9 cellular contexts compared by ENCODE assay signal in the genomic region with DNA sequence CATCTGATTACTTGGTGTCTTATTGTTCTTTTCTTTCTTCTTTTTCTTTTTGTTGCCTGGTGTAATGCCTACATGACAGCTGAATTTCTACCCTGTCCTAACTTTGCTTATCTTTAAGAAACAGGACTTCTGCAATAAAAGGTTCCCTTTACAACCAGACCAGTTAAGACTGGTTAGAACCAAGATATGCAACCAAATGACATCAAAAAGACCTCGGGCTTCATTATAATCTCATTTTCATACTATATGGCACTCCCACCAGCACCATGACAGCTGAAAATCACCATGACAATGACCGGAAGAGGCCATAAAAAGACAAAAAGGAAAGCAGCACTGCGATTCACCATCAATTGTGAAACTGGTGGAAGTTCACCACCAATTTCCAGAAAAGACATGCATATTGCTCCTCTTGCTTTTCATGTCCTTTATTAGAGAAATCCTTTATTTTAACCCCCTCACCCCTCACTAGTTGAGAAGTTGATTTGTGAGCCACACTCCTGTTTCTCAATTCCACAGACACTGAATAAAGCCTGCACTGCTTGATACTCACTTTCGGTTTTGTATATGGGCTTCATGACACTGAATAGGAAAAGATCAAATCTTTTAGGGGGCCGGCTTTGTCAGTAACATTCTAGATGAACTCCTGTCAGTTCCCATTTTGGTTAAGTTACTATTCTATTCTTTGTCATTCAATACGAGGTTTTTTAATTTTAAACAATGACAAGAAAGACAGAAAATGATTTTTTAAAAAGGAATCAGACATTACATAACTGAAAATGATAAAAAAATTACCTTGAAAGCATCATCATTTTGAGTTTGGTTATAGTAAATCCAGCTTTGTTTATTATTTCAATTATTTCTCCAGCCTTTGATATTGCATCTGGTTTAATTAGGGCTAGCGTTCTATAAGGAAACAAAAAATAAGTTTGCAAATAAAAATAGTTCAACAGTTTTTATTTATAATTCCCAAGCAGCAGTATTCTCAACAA. TPM values are rescaled to one million over a fixed set of nuclear protein-coding genes. Genes with fewer than 3 reads are reported as not detected.
DNase-seq lines count a peak whose midpoint lies in the region; ATAC-seq and TF ChIP-seq lines count a peak whose summit lies in the region.
"Had no signal": no experiment of that assay in that cellular context is flagged by ENCODE, and none has a peak within 500 bp of the region (broad histone marks: within the 10 kb centered on the region; RNA-seq: fewer than 3 reads in every experiment).

No MANE protein-coding gene starts in this region.

- H3K4me1 ChIP-seq in CD4-positive, alpha-beta memory T cell (ENCODE audit: insufficient read depth, low read length) = peaks cover 8% of the 10 kb centered on the region
- peaks cover 0 to 7% (median 0%) of the 10 kb centered on the region in 4 donors for H3K4me1 ChIP-seq in Peyer's patch
- H3K4me1 ChIP-seq in adrenal gland (replicated peaks in 1 of 2) = peaks cover 0 to 3% of the 10 kb centered on the region in 2 donors

- no peak for TF ChIP-seq CTCF in dorsolateral prefrontal cortex (IDR thresholded peaks at IDR 0.05 in 54 of 56, conservative IDR thresholded peaks at IDR 0.05 in 2 of 56; ENCODE audit: low read depth in 1 of 56, partially characterized antibody in 56 of 56)
- no peak for TF ChIP-seq CTCF in Peyer's patch (IDR thresholded peaks at IDR 0.05)
- no peak for TF ChIP-seq CTCF in adrenal gland (IDR thresholded peaks at IDR 0.05)

- DNase-seq in CD4-positive, alpha-beta memory T cell = no peak
- DNase-seq in dorsolateral prefrontal cortex (no peak), Peyer's patch (no peak), NCI-H82 (lab: John Stamatoyannopoulos, UW) (no peak), adrenal gland (no peak)
- no peak for DNase-seq in activated CD4-positive, CD25-positive, alpha-beta regulatory T cell treated with anti-CD3 and anti-CD28 coated beads, Interleukin-2, amount 50 U/mL, for 72 hours

- no peaks in the 10 kb centered on the region for H3K27me3 ChIP-seq in CD4-positive, alpha-beta memory T cell (ENCODE audit: insufficient read depth, low read length)
- no peaks in the 10 kb centered on the region for H3K27me3 ChIP-seq in dorsolateral prefrontal cortex
- H3K27me3 ChIP-seq in Peyer's patch = no peaks in the 10 kb centered on the region
- no peaks in the 10 kb centered on the region for H3K27me3 ChIP-seq in adrenal gland

- no peak for TF ChIP-seq POLR2A in Peyer's patch (IDR thresholded peaks at IDR 0.05)
- no peak for TF ChIP-seq POLR2A in adrenal gland (IDR thresholded peaks at IDR 0.05)

- WGBS in adrenal gland, 4 donors = 69 to 80% (median 74%) methylated on average over 7 of the region's 7 CpGs

- H3K27me3 Mint-ChIP-seq in CD4-positive, alpha-beta memory T cell = no peaks in the 10 kb centered on the region

- H3K9me3 Mint-ChIP-seq in CD4-positive, alpha-beta memory T cell = peaks cover 0 to 5% (median 0%) of the 10 kb centered on the region in 8 donors
- H3K9me3 Mint-ChIP-seq: nephron had no signal

- peaks cover 8 to 12% (median 9%) of the 10 kb centered on the region in 4 donors for H3K4me1 Mint-ChIP-seq in CD4-positive, alpha-beta memory T cell

- no peaks in the 10 kb centered on the region for H3K36me3 ChIP-seq in CD4-positive, alpha-beta memory T cell (ENCODE audit: insufficient read depth, low read length)
- no peaks in the 10 kb centered on the region for H3K36me3 ChIP-seq in Peyer's patch
- H3K36me3 ChIP-seq in adrenal gland (replicated peaks in 1 of 2) = no peaks in the 10 kb centered on the region

- H3K4me3 ChIP-seq in CD4-positive, alpha-beta memory T cell (ENCODE audit: low read length in 2 of 2) = no peak overlapping the region
- H3K4me3 ChIP-seq in dorsolateral prefrontal cortex (peak overlapping the region in 48 of 59 donors; percentile 5 to 60 (median 34)), Peyer's patch (peak overlapping the region in 2 of 4 donors; percentile 15 to 22), adrenal gland (peak overlapping the region in 1 of 4 donors; percentile 15)

- CTCF ChIA-PET in CD4-positive, alpha-beta memory T cell (lab: Charles Lee; ENCODE audit: partially characterized antibody) = no interaction called here

- intact Hi-C loops in CD4-positive, alpha-beta memory T cell (cut with micrococcal nuclease) = no loop called here
- intact Hi-C loops in dorsolateral prefrontal cortex (cut with DNase I) (no loop called here), adrenal gland (cut with DNase I) (no loop called here)

- no peaks in the 10 kb centered on the region for H3K9me3 ChIP-seq in CD4-positive, alpha-beta memory T cell (ENCODE audit: control insufficient read depth in 1 of 2, low read length in 2 of 2)
- no peaks in the 10 kb centered on the region for H3K9me3 ChIP-seq in Peyer's patch
- H3K9me3 ChIP-seq in adrenal gland (replicated peaks in 1 of 3) = no peaks in the 10 kb centered on the region

- peak overlapping the region in 7 of 8 donors; percentile 54 to 76 (median 69) for H3K4me3 Mint-ChIP-seq in CD4-positive, alpha-beta memory T cell
- H3K4me3 Mint-ChIP-seq: nephron had no signal

- POLR2A ChIA-PET in CD4-positive, alpha-beta memory T cell (lab: Charles Lee; ENCODE audit: partially characterized antibody) = interaction anchor here (0.6 kb wide), 1 partner anchor 989 kb away, joined by 5 read pairs; no protein-coding TSS in a partner anchor

- H3K27ac Mint-ChIP-seq in CD4-positive, alpha-beta memory T cell = peak overlapping the region in 3 of 7 donors; percentile 7 to 77 (median 21)
- H3K27ac Mint-ChIP-seq: nephron had no signal

- H3K36me3 Mint-ChIP-seq in CD4-positive, alpha-beta memory T cell = peaks cover 27 to 40% of the 10 kb centered on the region in 2 donors

- ATAC-seq in GM19395 (IDR thresholded peaks at IDR 0.05; ENCODE audit: unreplicated experiment) (peak; percentile 86), HG03432 (IDR thresholded peaks at IDR 0.05; ENCODE audit: unreplicated experiment) (peak; percentile 78)

- no peak overlapping the region for H3K27ac ChIP-seq in CD4-positive, alpha-beta memory T cell (ENCODE audit: low read depth, low read length)
- H3K27ac ChIP-seq in dorsolateral prefrontal cortex (peak overlapping the region in 6 of 59 donors; percentile 1 to 40 (median 12)), Peyer's patch (no peak overlapping the region), adrenal gland (no peak overlapping the region)

RNA-seq across cellular contexts. Expression of gene NME7, which starts 58.1 kb away (rescaled TPM):
- total RNA-seq in CD4-positive, alpha-beta memory T cell = 10 to 100 TPM; 12.0 to 14.3 TPM
- polyA plus RNA-seq in CD4-positive, alpha-beta memory T cell = 10 to 100 TPM; 19.6 to 22.8 TPM
- 10 to 100 TPM; 15.3 to 50.1 (median 28.3) TPM for total RNA-seq in dorsolateral prefrontal cortex
- 10 to 100 TPM in 1 of 4 donors, 1 to 10 TPM in 3; 3.3 to 12.7 (median 4.6) TPM for total RNA-seq in Peyer's patch
- 10 to 100 TPM; 10.6 to 22.8 (median 16.1) TPM for total RNA-seq in adrenal gland
- 10 to 100 TPM in 1 of 3 donors, 1 to 10 TPM in 2; 3.3 to 41.4 (median 10.0) TPM for polyA plus RNA-seq in adrenal gland

RNA-seq across cellular contexts. Expression of gene BLZF1, which starts 58.5 kb away (rescaled TPM):
- 10 to 100 TPM; 20.0 to 23.8 TPM for total RNA-seq in CD4-positive, alpha-beta memory T cell
- polyA plus RNA-seq in CD4-positive, alpha-beta memory T cell = 10 to 100 TPM; 11.5 to 14.2 TPM
- total RNA-seq in dorsolateral prefrontal cortex = 10 to 100 TPM; 20.9 to 36.7 (median 29.5) TPM
- 10 to 100 TPM; 14.7 to 28.9 (median 20.3) TPM for total RNA-seq in Peyer's patch
- total RNA-seq in adrenal gland = 10 to 100 TPM; 11.0 to 36.0 (median 20.0) TPM
- 10 to 100 TPM in 1 of 3 donors, 1 to 10 TPM in 2; 7.5 to 31.0 (median 7.6) TPM for polyA plus RNA-seq in adrenal gland

Comparison
In these comparisons a context has a peak if more than half of its experiments do, and no peak if none do; other contexts are left out.
1. H3K4me3 ChIP-seq: peak in dorsolateral prefrontal cortex (48 of 59); none in CD4-positive, alpha-beta memory T cell (0 of 2).